18 cellular contexts compared by ENCODE assay signal in genomic region chr7:108351715-108352114, GRCh38.
A peak's percentile ranks its signal among the peaks of the same experiment; 100 is the strongest.
DNase-seq lines count a peak whose midpoint lies in the region; ATAC-seq, FAIRE-seq and TF ChIP-seq lines count a peak whose summit lies in the region.
"Had no signal": no experiment of that assay in that cellular context is flagged by ENCODE, and none has a peak within 500 bp of the region (broad histone marks: within the 10 kb centered on the region; RNA-seq: fewer than 3 reads in every experiment).

No MANE protein-coding gene starts in this region.

- in situ Hi-C loops in HepG2 (cut with HindIII; ENCODE audit: extremely low pct_ligation_motif_present, low pct_unique_long_range_greater_than_20kb), result no loop called here

- CTCF ChIA-PET in HepG2 (lab: Yijun Ruan, JAX; ENCODE audit: low intra/inter-chr PET ratio, low total read pairs), result no interaction called here

- BruUV-seq in HepG2 (replicated peaks; lab: Mats Ljungman, UMichigan), result no TSS peak

- no peaks in the 10 kb centered on the region for H3K79me2 ChIP-seq in HepG2 (ENCODE audit: insufficient read depth, low read length)

- no peak overlapping the region for H2AFZ ChIP-seq in HepG2 (ENCODE audit: low read length)

- H3K9me3 ChIP-seq in HepG2 (ENCODE audit: low read length) (no peaks in the 10 kb centered on the region), right lobe of liver (no peaks in the 10 kb centered on the region)
- H3K9me3 ChIP-seq: breast epithelium, prostate gland, thyroid gland had no signal

- H3K27me3 ChIP-seq in HepG2 (ENCODE audit: control insufficient read depth in 1 of 2, insufficient read depth in 2 of 2, low read length in 2 of 2), result no peaks in the 10 kb centered on the region
- H3K27me3 ChIP-seq in right lobe of liver, result no peaks in the 10 kb centered on the region
- H3K27me3 ChIP-seq: breast epithelium, thyroid gland had no signal

- TF ChIP-seq POLR2A in HepG2 (IDR thresholded peaks at IDR 0.05; ENCODE audit: insufficient read depth in 1 of 2, low read depth in 2 of 2, low read length in 2 of 2) (no peak), right lobe of liver (IDR thresholded peaks at IDR 0.05) (no peak)

- H3K4me1 ChIP-seq in HepG2 (ENCODE audit: insufficient read depth, low read length) (peaks cover 33% of the 10 kb centered on the region), right lobe of liver (no peaks in the 10 kb centered on the region)
- H3K4me1 ChIP-seq: breast epithelium, prostate gland, thyroid gland had no signal

- TF ChIP-seq CTCF in HepG2 (CRISPR knock-in tag; IDR thresholded peaks at IDR 0.05) (no peak), right lobe of liver (IDR thresholded peaks at IDR 0.05) (no peak), choroid plexus epithelial cell (conservative IDR thresholded peaks at IDR 0.05; ENCODE audit: low read depth, low read length) (no peak)

- H3K27ac ChIP-seq in HepG2 (ENCODE audit: extremely low read length, insufficient read depth, low read length) (no peak overlapping the region), right lobe of liver (no peak overlapping the region)
- H3K27ac ChIP-seq: breast epithelium, prostate gland, thyroid gland had no signal

- H3K36me3 ChIP-seq in HepG2 (replicated peaks in 1 of 2; ENCODE audit: control insufficient read depth in 1 of 2, insufficient read depth in 2 of 2, low read length in 2 of 2) (no peaks in the 10 kb centered on the region), right lobe of liver (no peaks in the 10 kb centered on the region)
- H3K36me3 ChIP-seq: breast epithelium, prostate gland, thyroid gland had no signal

- FAIRE-seq in HepG2 (lab: Jason Lieb, UNC), result no peak
- FAIRE-seq: GM12878, RCC 7860 had no signal

- peak; percentile 56 to 86; a peak in 3 of 4 replicates for TF ChIP-seq EP300 in HepG2 (IDR thresholded peaks at IDR 0.05; ENCODE audit: low read depth in 2 of 2, low read length in 2 of 2)
- TF ChIP-seq EP300 in HepG2 (CRISPR knock-in tag; IDR thresholded peaks at IDR 0.05; ENCODE audit: borderline replicate concordance), result peak; percentile 82; the same call in 1 of the 2 replicates

- H3K4me3 ChIP-seq in HepG2 (replicated peaks in 1 of 3; ENCODE audit: insufficient read depth in 1 of 3, low read depth in 2 of 3, low read length in 3 of 3), result no peak overlapping the region; a peak in 1 of 6 replicates
- no peak overlapping the region for H3K4me3 ChIP-seq in right lobe of liver
- H3K4me3 ChIP-seq in choroid plexus epithelial cell (ENCODE audit: low read depth, low read length), result no peak overlapping the region
- H3K4me3 ChIP-seq: breast epithelium, GM12878, prostate gland, thyroid gland had no signal

- H3K9ac ChIP-seq in HepG2 (ENCODE audit: insufficient read depth, low read depth, low read length), result no peak overlapping the region

- POLR2A ChIA-PET in HepG2 (lab: Yijun Ruan, JAX), result no interaction called here

- DNase-seq in HepG2 (ENCODE audit: low spot score) (peak; percentile 79), right lobe of liver (no peak), NCI-H345 (lab: John Stamatoyannopoulos, UW) (peak; percentile 25), choroid plexus epithelial cell (ENCODE audit: low read depth) (peak; percentile 15), MV-4-11 (lab: John Stamatoyannopoulos, UW) (no peak), epidermal melanocyte (ENCODE audit: insufficient read length, low spot score) (no peak)
- DNase-seq in activated CD8-positive, alpha-beta memory T cell treated with anti-CD3 and anti-CD28 coated beads, Interleukin-2, amount 50 U/mL, for 4 hours, result no peak
- DNase-seq: activated CD4-positive, alpha-beta T cell treated with anti-CD3 and anti-CD28 coated beads, Interleukin-2, amount 50 U/mL, for 48 hours; activated gamma-delta T cell treated with Interleukin-2 at 50 U/mL for 16 hours; effector memory CD8-positive, alpha-beta T cell; left cardiac atrium; T-helper 9 cell; thyroid gland had no signal

- intact Hi-C loops in HepG2 (cut with micrococcal nuclease; ENCODE audit: unreplicated experiment), result no loop called here
- intact Hi-C loops in right lobe of liver (cut with DNase I), result no loop called here

- H3K4me2 ChIP-seq in HepG2 (ENCODE audit: low read depth, low read length), result peak overlapping the region; percentile 23; the same call in 1 of the 2 replicates

- no peaks in the 10 kb centered on the region for H4K20me1 ChIP-seq in HepG2 (ENCODE audit: insufficient read depth, low read length)

- TF ChIP-seq RAD21 in HepG2 (CRISPR knock-in tag; IDR thresholded peaks at IDR 0.05), result no peak

- ATAC-seq in HepG2 (peak; percentile 96), right lobe of liver (no peak), HG03108 (IDR thresholded peaks at IDR 0.05; ENCODE audit: unreplicated experiment) (no peak)
- ATAC-seq: effector memory CD8-positive, alpha-beta T cell; GM12878; left cardiac atrium had no signal

TF ChIP-seq in HepG2, 621 proteins besides CTCF, POLR2A, EP300 and RAD21 (continues in another document):
- peak; percentile 65; the same call in 1 of the 2 replicates for TF ChIP-seq FOXJ3 (CRISPR knock-in tag; IDR thresholded peaks at IDR 0.05; ENCODE audit: borderline replicate concordance)
- peak; percentile 81 for TF ChIP-seq NCOA2 (CRISPR knock-in tag; IDR thresholded peaks at IDR 0.05)
- no peak for TF ChIP-seq ATF5 (CRISPR knock-in tag; IDR thresholded peaks at IDR 0.05; ENCODE audit: low read depth)
- TF ChIP-seq, protein P1, sequence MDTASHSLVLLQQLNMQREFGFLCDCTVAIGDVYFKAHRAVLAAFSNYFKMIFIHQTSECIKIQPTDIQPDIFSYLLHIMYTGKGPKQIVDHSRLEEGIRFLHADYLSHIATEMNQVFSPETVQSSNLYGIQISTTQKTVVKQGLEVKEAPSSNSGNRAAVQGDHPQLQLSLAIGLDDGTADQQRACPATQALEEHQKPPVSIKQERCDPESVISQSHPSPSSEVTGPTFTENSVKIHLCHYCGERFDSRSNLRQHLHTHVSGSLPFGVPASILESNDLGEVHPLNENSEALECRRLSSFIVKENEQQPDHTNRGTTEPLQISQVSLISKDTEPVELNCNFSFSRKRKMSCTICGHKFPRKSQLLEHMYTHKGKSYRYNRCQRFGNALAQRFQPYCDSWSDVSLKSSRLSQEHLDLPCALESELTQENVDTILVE (CRISPR knock-in tag; IDR thresholded peaks at IDR 0.05), result 0 out of 2 replicates have a peak, but pooled peaks have one; percentile 42
- TF ChIP-seq TEAD3 (CRISPR knock-in tag; optimal IDR thresholded peaks at IDR 0.05; ENCODE audit: borderline replicate concordance), result peak; percentile 71
- peak; percentile 15; the same call in 1 of the 2 replicates for TF ChIP-seq KDM6A (CRISPR knock-in tag; IDR thresholded peaks at IDR 0.05; ENCODE audit: low read depth)
- TF ChIP-seq TARDBP (CRISPR knock-in tag; IDR thresholded peaks at IDR 0.05), result peak; percentile 54; the same call in 1 of the 2 replicates
- peak; percentile 70; the same call in 1 of the 2 replicates for TF ChIP-seq BCL6 (CRISPR knock-in tag; IDR thresholded peaks at IDR 0.05)
- TF ChIP-seq FOXA1 (IDR thresholded peaks at IDR 0.05), result peak; percentile 84
- TF ChIP-seq FOXA1 (CRISPR knock-in tag; IDR thresholded peaks at IDR 0.05), result peak; percentile 84
- TF ChIP-seq, protein P2, sequence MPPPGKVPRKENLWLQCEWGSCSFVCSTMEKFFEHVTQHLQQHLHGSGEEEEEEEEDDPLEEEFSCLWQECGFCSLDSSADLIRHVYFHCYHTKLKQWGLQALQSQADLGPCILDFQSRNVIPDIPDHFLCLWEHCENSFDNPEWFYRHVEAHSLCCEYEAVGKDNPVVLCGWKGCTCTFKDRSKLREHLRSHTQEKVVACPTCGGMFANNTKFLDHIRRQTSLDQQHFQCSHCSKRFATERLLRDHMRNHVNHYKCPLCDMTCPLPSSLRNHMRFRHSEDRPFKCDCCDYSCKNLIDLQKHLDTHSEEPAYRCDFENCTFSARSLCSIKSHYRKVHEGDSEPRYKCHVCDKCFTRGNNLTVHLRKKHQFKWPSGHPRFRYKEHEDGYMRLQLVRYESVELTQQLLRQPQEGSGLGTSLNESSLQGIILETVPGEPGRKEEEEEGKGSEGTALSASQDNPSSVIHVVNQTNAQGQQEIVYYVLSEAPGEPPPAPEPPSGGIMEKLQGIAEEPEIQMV (CRISPR knock-in tag; IDR thresholded peaks at IDR 0.05; ENCODE audit: low read depth), result no peak
- peak; percentile 75; the same call in 1 of the 2 replicates for TF ChIP-seq THRA (CRISPR knock-in tag; IDR thresholded peaks at IDR 0.05; ENCODE audit: borderline replicate concordance)
- TF ChIP-seq HNF4A (CRISPR knock-in tag; IDR thresholded peaks at IDR 0.05), result peak; percentile 48; the same call in 1 of the 2 replicates
- TF ChIP-seq SAP130 (CRISPR knock-in tag; IDR thresholded peaks at IDR 0.05; ENCODE audit: low read depth), result peak; percentile 61
- 0 out of 2 replicates have a peak, but pooled peaks have one; percentile 22 for TF ChIP-seq PITX1 (CRISPR knock-in tag; IDR thresholded peaks at IDR 0.05)
- TF ChIP-seq NFKBIZ (CRISPR knock-in tag; IDR thresholded peaks at IDR 0.05), result no peak
- TF ChIP-seq MIER3 (CRISPR knock-in tag; IDR thresholded peaks at IDR 0.05; ENCODE audit: borderline replicate concordance), result peak; percentile 66; the same call in 1 of the 2 replicates

Comparison
In these comparisons a context has a peak if more than half of its experiments do, and no peak if none do; other contexts are left out.
1. DNase-seq: peak in HepG2 (single experiment), NCI-H345 (single experiment) and choroid plexus epithelial cell (single experiment); none in right lobe of liver (0 of 3), MV-4-11 (single experiment), activated CD8-positive, alpha-beta memory T cell treated with anti-CD3 and anti-CD28 coated beads, Interleukin-2, amount 50 U/mL, for 4 hours (single experiment) and epidermal melanocyte (single experiment).